28 cellular contexts compared by ENCODE assay signal in the genomic region with DNA sequence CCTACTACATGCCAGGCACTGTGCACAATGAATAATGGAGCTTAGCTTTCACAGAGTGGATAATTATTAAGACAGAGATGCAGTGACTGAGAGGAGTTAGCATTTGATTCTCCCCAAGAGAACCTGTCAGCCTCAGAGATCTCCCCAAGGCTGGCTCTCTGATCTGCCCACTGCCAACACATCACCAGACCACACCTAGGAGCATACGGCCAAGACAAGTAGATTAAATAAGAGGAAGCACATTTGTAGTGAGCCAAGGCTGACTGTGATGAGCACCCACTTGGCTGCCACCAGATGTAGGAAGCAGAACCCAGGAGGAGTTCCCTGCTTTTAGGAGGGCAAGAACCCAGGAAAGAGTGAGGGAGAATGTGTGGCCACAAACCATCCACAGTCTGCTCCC.
"Had no signal": no experiment of that assay in that cellular context is flagged by ENCODE, and none has a peak within 500 bp of the region (broad histone marks: within the 10 kb centered on the region; RNA-seq: fewer than 3 reads in every experiment).

No MANE protein-coding gene starts in this region.

- H3K4me2 ChIP-seq: SK-N-SH had no signal

- ATAC-seq: activated CD8-positive, alpha-beta T cell treated with anti-CD3 and anti-CD28 coated beads for 36 hours; body of pancreas; K562; Panc1 had no signal

- H3K9me3 ChIP-seq: body of pancreas, SJSA1, SK-N-SH had no signal

- H3K4me1 ChIP-seq: body of pancreas, SJSA1 had no signal

- H3K27me3 Mint-ChIP-seq: activated naive CD8-positive, alpha-beta T cell treated with anti-CD3 and anti-CD28 coated beads, Interleukin-2, amount 10 ng/mL, durations not matched to agents 7 days and 5 days had no signal

- H3K4me3 ChIP-seq: body of pancreas, K562, SJSA1 had no signal

- H3K27me3 ChIP-seq: body of pancreas, SJSA1 had no signal

- H3K9me3 Mint-ChIP-seq: activated CD4-positive, alpha-beta T cell treated with anti-CD3 and anti-CD28 coated beads, Interleukin-2, amount 10 ng/mL, durations not matched to agents 24 days and 14 days; activated CD8-positive, alpha-beta T cell treated with anti-CD3 and anti-CD28 coated beads for 36 hours; activated naive CD4-positive, alpha-beta T cell treated with anti-CD3 and anti-CD28 coated beads, Interleukin-2, amount 50 U/mL, for 24 hours; activated naive CD8-positive, alpha-beta T cell treated with anti-CD3 and anti-CD28 coated beads, Interleukin-2, amount 10 ng/mL, durations not matched to agents 7 days and 5 days; T-helper 1 cell treated with Interleukin-12 subunit alpha and Interleukin-12 subunit beta and Interleukin-4 antibody, amounts not matched to agents 30 μg/mL and 1 μg/mL, for 36 hours; T-helper 2 cell treated with Interferon-gamma antibody and Interleukin-4, amounts not matched to agents 5 μg/mL and 100 μg/mL, for 36 hours had no signal

- DNase-seq: activated CD4-positive, alpha-beta T cell treated with anti-CD3 and anti-CD28 coated beads, Interleukin-2, amount 10 ng/mL, durations not matched to agents 24 days and 14 days; activated CD4-positive, alpha-beta T cell treated with anti-CD3 and anti-CD28 coated beads, Interleukin-2, amount 50 U/mL, for 4 hours; activated CD8-positive, alpha-beta memory T cell treated with anti-CD3 and anti-CD28 coated beads, Interleukin-2, amount 50 U/mL, for 4 hours; activated CD8-positive, alpha-beta T cell treated with anti-CD3 and anti-CD28 coated beads for 36 hours; activated gamma-delta T cell; activated naive CD4-positive, alpha-beta T cell treated with Interleukin-2 at 50 U/mL for 16 hours; activated naive CD8-positive, alpha-beta T cell treated with anti-CD3 and anti-CD28 coated beads, Interleukin-2, amount 10 ng/mL, durations not matched to agents 7 days and 5 days; activated T-cell treated with anti-CD3 and anti-CD28 coated beads, Interleukin-2, amount 50 U/mL, for 48 hours; body of pancreas; caudate nucleus; cerebellar nuclear complex; NCI-H1092 treated with DMSO at 0.1 percent for 48 hours; NCI-H1417; NCI-H146; NCI-H1930; NCI-H2081 treated with DMSO at 0.1 percent for 48 hours; NCI-H510A; NCI-H526; NCI-H748 treated with DMSO at 0.1 percent for 48 hours; NK-92 treated with Interleukin-12 subunit alpha and Interleukin-12 subunit beta, amount 100 ng/mL, for 24 hours; SHP77 treated with DMSO at 0.1 percent for 48 hours; SK-N-SH had no signal

- H3K4me1 Mint-ChIP-seq: activated CD4-positive, alpha-beta T cell treated with anti-CD3 and anti-CD28 coated beads, Interleukin-2, amount 10 ng/mL, durations not matched to agents 24 days and 14 days; activated naive CD4-positive, alpha-beta T cell treated with anti-CD3 and anti-CD28 coated beads, Interleukin-2, amount 50 U/mL, for 24 hours; activated naive CD8-positive, alpha-beta T cell treated with anti-CD3 and anti-CD28 coated beads, Interleukin-2, amount 10 ng/mL, durations not matched to agents 7 days and 5 days had no signal

- H3K27ac ChIP-seq: body of pancreas, SJSA1 had no signal

- H3K36me3 ChIP-seq: SJSA1 had no signal

- H3K36me3 Mint-ChIP-seq: activated naive CD4-positive, alpha-beta T cell treated with anti-CD3 and anti-CD28 coated beads, Interleukin-2, amount 50 U/mL, for 24 hours; activated naive CD8-positive, alpha-beta T cell treated with anti-CD3 and anti-CD28 coated beads, Interleukin-2, amount 10 ng/mL, durations not matched to agents 7 days and 5 days had no signal

- H3K27ac Mint-ChIP-seq: activated CD4-positive, alpha-beta T cell treated with anti-CD3 and anti-CD28 coated beads, Interleukin-2, amount 10 ng/mL, durations not matched to agents 24 days and 14 days; activated CD8-positive, alpha-beta T cell treated with anti-CD3 and anti-CD28 coated beads for 36 hours; activated naive CD4-positive, alpha-beta T cell treated with anti-CD3 and anti-CD28 coated beads, Interleukin-2, amount 50 U/mL, for 24 hours; activated naive CD8-positive, alpha-beta T cell treated with anti-CD3 and anti-CD28 coated beads, Interleukin-2, amount 10 ng/mL, durations not matched to agents 7 days and 5 days; T-helper 1 cell treated with Interleukin-12 subunit alpha and Interleukin-12 subunit beta and Interleukin-4 antibody, amounts not matched to agents 30 μg/mL and 1 μg/mL, for 36 hours; T-helper 2 cell treated with Interferon-gamma antibody and Interleukin-4, amounts not matched to agents 5 μg/mL and 100 μg/mL, for 36 hours had no signal

- H3K9ac ChIP-seq: SK-N-SH had no signal

- H3K4me3 Mint-ChIP-seq: activated CD4-positive, alpha-beta T cell treated with anti-CD3 and anti-CD28 coated beads, Interleukin-2, amount 10 ng/mL, durations not matched to agents 24 days and 14 days; activated CD8-positive, alpha-beta T cell treated with anti-CD3 and anti-CD28 coated beads for 36 hours; activated naive CD4-positive, alpha-beta T cell treated with anti-CD3 and anti-CD28 coated beads, Interleukin-2, amount 50 U/mL, for 24 hours; activated naive CD8-positive, alpha-beta T cell treated with anti-CD3 and anti-CD28 coated beads, Interleukin-2, amount 10 ng/mL, durations not matched to agents 7 days and 5 days; T-helper 1 cell treated with Interleukin-12 subunit alpha and Interleukin-12 subunit beta and Interleukin-4 antibody, amounts not matched to agents 30 μg/mL and 1 μg/mL, for 36 hours; T-helper 2 cell treated with Interferon-gamma antibody and Interleukin-4, amounts not matched to agents 5 μg/mL and 100 μg/mL, for 36 hours had no signal
